In genomic region chr6:44977406-44977740, GRCh38 we compare ENCODE assay signal across 1 cellular context.
TF ChIP-seq lines count a peak whose summit lies in the region.

No MANE protein-coding gene starts in this region.

TF ChIP-seq in GM23338, 12 proteins besides CTCF, POLR2A, EP300 and RAD21 (continued from another document):
- TF ChIP-seq ETS1 (IDR thresholded peaks at IDR 0.05), result no peak
